In the genomic region with DNA sequence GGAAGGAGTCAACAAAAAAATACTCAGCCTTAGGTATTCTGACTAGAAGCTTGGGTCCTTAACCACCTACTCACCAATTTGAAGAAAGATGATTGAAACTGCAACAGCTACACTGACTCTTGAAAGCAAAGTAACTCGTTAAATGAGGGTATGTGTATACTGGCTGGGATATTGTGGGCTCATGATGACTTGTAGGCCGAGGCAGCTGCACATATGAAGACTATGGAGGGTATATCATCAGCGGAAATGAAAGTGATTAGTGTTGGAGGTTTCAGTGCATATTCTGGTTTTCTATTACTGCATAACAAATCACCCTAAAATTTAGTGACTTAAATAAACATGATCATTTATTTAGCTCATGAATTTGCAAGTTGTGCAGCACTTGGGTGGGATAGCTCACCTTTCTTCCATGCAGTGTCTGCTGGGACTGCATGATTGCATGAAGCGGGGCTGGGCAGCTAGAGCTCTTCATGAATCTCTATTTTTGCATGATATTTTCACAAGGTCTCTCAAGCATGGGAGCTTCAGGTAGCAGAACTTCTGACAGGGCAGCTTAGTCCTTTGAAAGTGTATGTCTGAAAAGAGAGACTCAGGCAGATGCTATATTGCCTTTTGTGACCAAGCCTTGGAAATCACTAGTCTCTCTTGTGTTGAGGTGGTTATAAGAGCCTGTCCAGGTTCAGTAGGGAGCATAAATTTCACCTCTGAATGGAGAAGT, we compare ENCODE assay signal across 10 cellular contexts.
A peak's percentile ranks its signal among the peaks of the same experiment; 100 is the strongest.
DNase-seq lines count a peak whose midpoint lies in the region; ATAC-seq and TF ChIP-seq lines count a peak whose summit lies in the region.
"Had no signal": no experiment of that assay in that cellular context is flagged by ENCODE, and none has a peak within 500 bp of the region (broad histone marks: within the 10 kb centered on the region; RNA-seq: fewer than 3 reads in every experiment).

No MANE protein-coding gene starts in this region.

- H3K4me1 Mint-ChIP-seq in activated CD8-positive, alpha-beta memory T cell treated with anti-CD3 and anti-CD28 coated beads, Interleukin-2, amount 10 ng/mL, durations not matched to agents 7 days and 5 days: peaks cover 44% of the 10 kb centered on the region
- H3K4me1 Mint-ChIP-seq in progenitor cell of endocrine pancreas (ENCODE audit: low read depth): peaks cover 29% of the 10 kb centered on the region
- H3K4me1 Mint-ChIP-seq: neural crest cell had no signal

- peaks cover 55% of the 10 kb centered on the region for H3K27me3 Mint-ChIP-seq in activated CD8-positive, alpha-beta memory T cell treated with anti-CD3 and anti-CD28 coated beads, Interleukin-2, amount 10 ng/mL, durations not matched to agents 7 days and 5 days
- H3K27me3 Mint-ChIP-seq in progenitor cell of endocrine pancreas: no peaks in the 10 kb centered on the region

- peak; percentile 65 for DNase-seq in activated CD8-positive, alpha-beta memory T cell treated with anti-CD3 and anti-CD28 coated beads, Interleukin-2, amount 10 ng/mL, durations not matched to agents 7 days and 5 days
- DNase-seq in activated CD8-positive, alpha-beta memory T cell treated with anti-CD3 and anti-CD28 coated beads for 24 hours: no peak
- DNase-seq in progenitor cell of endocrine pancreas (ENCODE audit: low spot score, unreplicated experiment): no peak
- no peak for DNase-seq in NCI-H1930 (lab: John Stamatoyannopoulos, UW)
- no peak for DNase-seq in occipital lobe (lab: John Stamatoyannopoulos, UW)
- DNase-seq in DMS53 treated with DMSO at 0.1 percent for 48 hours (lab: John Stamatoyannopoulos, UW; ENCODE audit: unreplicated experiment): no peak
- DNase-seq: MV-4-11 had no signal

- peak; percentile 96 for ATAC-seq in activated CD8-positive, alpha-beta memory T cell treated with anti-CD3 and anti-CD28 coated beads, Interleukin-2, amount 10 ng/mL, durations not matched to agents 7 days and 5 days
- peak; percentile 98 for ATAC-seq in HG02610 (IDR thresholded peaks at IDR 0.05; ENCODE audit: unreplicated experiment)
- ATAC-seq in HG03571 (IDR thresholded peaks at IDR 0.05; ENCODE audit: unreplicated experiment): peak; percentile 86

- H3K9me3 Mint-ChIP-seq in activated CD8-positive, alpha-beta memory T cell treated with anti-CD3 and anti-CD28 coated beads, Interleukin-2, amount 10 ng/mL, durations not matched to agents 7 days and 5 days (ENCODE audit: low read depth): no peaks in the 10 kb centered on the region
- H3K9me3 Mint-ChIP-seq in progenitor cell of endocrine pancreas (ENCODE audit: low read depth): peaks cover 5% of the 10 kb centered on the region
- H3K9me3 Mint-ChIP-seq: neural crest cell had no signal

- TF ChIP-seq CTCF in progenitor cell of endocrine pancreas (IDR thresholded peaks at IDR 0.05; ENCODE audit: unreplicated experiment): no peak

- CTCF ChIA-PET in activated CD8-positive, alpha-beta memory T cell treated with anti-CD3 and anti-CD28 coated beads, Interleukin-2, amount 10 ng/mL, durations not matched to agents 7 days and 5 days (lab: Charles Lee): interaction anchor here (0.6 to 3.0 kb wide), 5 partner anchors 12 to 54 kb away, joined by 3 to 14 read pairs (median 5); no protein-coding TSS in a partner anchor

- no peak overlapping the region for H3K4me3 Mint-ChIP-seq in activated CD8-positive, alpha-beta memory T cell treated with anti-CD3 and anti-CD28 coated beads, Interleukin-2, amount 10 ng/mL, durations not matched to agents 7 days and 5 days
- H3K4me3 Mint-ChIP-seq in progenitor cell of endocrine pancreas (ENCODE audit: low read depth): no peak overlapping the region
- H3K4me3 Mint-ChIP-seq: neural crest cell had no signal

- H3K27ac Mint-ChIP-seq in activated CD8-positive, alpha-beta memory T cell treated with anti-CD3 and anti-CD28 coated beads, Interleukin-2, amount 10 ng/mL, durations not matched to agents 7 days and 5 days: peak overlapping the region; percentile 65
- peak overlapping the region; percentile 38 for H3K27ac Mint-ChIP-seq in progenitor cell of endocrine pancreas

- peaks cover 12% of the 10 kb centered on the region for H3K36me3 Mint-ChIP-seq in activated CD8-positive, alpha-beta memory T cell treated with anti-CD3 and anti-CD28 coated beads, Interleukin-2, amount 10 ng/mL, durations not matched to agents 7 days and 5 days
- H3K36me3 Mint-ChIP-seq in progenitor cell of endocrine pancreas (ENCODE audit: insufficient read depth): no peaks in the 10 kb centered on the region
